Comparison of ENCODE assay signal across 8 cellular contexts in genomic region chr4:105145913-105146285, GRCh38. TPM values are rescaled to one million over a fixed set of nuclear protein-coding genes. Genes with fewer than 3 reads are reported as not detected.
DNase-seq lines count a peak whose midpoint lies in the region; ATAC-seq and TF ChIP-seq lines count a peak whose summit lies in the region.

No MANE protein-coding gene starts in this region.

- H3K4me3 Mint-ChIP-seq in CD14-positive monocyte, result peak overlapping the region; percentile 91 to 93

- peaks cover 33% of the 10 kb centered on the region for H3K79me2 ChIP-seq in osteoblast (ENCODE audit: insufficient read depth, low read length)

- peaks cover 51% of the 10 kb centered on the region for H3K4me1 Mint-ChIP-seq in CD14-positive monocyte

- H3K9me3 ChIP-seq in osteoblast (ENCODE audit: low read depth, low read length), result no peaks in the 10 kb centered on the region

- peaks cover 8% of the 10 kb centered on the region for H4K20me1 ChIP-seq in osteoblast (ENCODE audit: insufficient read depth, low read length)

- H3K27ac Mint-ChIP-seq in CD14-positive monocyte, result peak overlapping the region; percentile 99 to 100 (median 100)

- peaks cover 0 to 7% (median 0%) of the 10 kb centered on the region in 7 donors for H3K9me3 Mint-ChIP-seq in CD14-positive monocyte

- TF ChIP-seq CTCF in CD14-positive monocyte (IDR thresholded peaks at IDR 0.05) (no peak), fibroblast of mammary gland (conservative IDR thresholded peaks at IDR 0.05; ENCODE audit: control insufficient read depth, insufficient read depth, low read depth, low read length) (no peak), osteoblast (IDR thresholded peaks at IDR 0.05; ENCODE audit: extremely low read depth, low read depth, low read length) (no peak)

- H3K27me3 ChIP-seq in osteoblast (ENCODE audit: insufficient read depth, low read length), result no peaks in the 10 kb centered on the region

- H3K36me3 ChIP-seq in osteoblast (ENCODE audit: insufficient read depth, low read length), result no peaks in the 10 kb centered on the region

- DNase-seq in CD14-positive monocyte (ENCODE audit: low spot score) (no peak), HuH-7 (ENCODE audit: low spot score) (peak; percentile 6), fibroblast of mammary gland (ENCODE audit: low read depth) (no peak), osteoblast (ENCODE audit: insufficient read length, low spot score, missing footprints) (peak; percentile 72), NCI-H146 (lab: John Stamatoyannopoulos, UW) (no peak), SKM-1 (lab: John Stamatoyannopoulos, UW; ENCODE audit: unreplicated experiment) (no peak)
- peak; percentile 45 for DNase-seq in activated T-cell treated with anti-CD3 and anti-CD28 coated beads, Interleukin-2, amount 50 U/mL, for 1 hour

- peak overlapping the region; percentile 88 for H2AFZ ChIP-seq in osteoblast (ENCODE audit: low read length)

- peaks cover 0 to 2% (median 0%) of the 10 kb centered on the region in 3 donors for H3K27me3 Mint-ChIP-seq in CD14-positive monocyte (ENCODE audit: low read depth in 3 of 3)

- no peak overlapping the region for H3K27ac ChIP-seq in osteoblast (ENCODE audit: low read depth, low read length)

- intact Hi-C loops in CD14-positive monocyte (cut with micrococcal nuclease), result loop anchor here (5.0 to 10.0 kb wide), 5 partner anchors 36 to 329 kb away; partner anchors contain the start of gene PPA2 (in 1 of the 2)

- peak; percentile 26 for ATAC-seq in GM21447 (IDR thresholded peaks at IDR 0.05; ENCODE audit: unreplicated experiment)

- peaks cover 17% of the 10 kb centered on the region for H3K4me1 ChIP-seq in osteoblast (ENCODE audit: insufficient read depth, low read length)

- peak overlapping the region; percentile 58 for H3K4me3 ChIP-seq in fibroblast of mammary gland (ENCODE audit: control insufficient read depth, low read depth, low read length)
- H3K4me3 ChIP-seq in osteoblast (ENCODE audit: insufficient read depth, low read length), result peak overlapping the region; percentile 85

- H3K4me2 ChIP-seq in osteoblast (ENCODE audit: insufficient read depth, low read length), result peak overlapping the region; percentile 87

- peaks cover 7 to 18% of the 10 kb centered on the region in 2 donors for H3K36me3 Mint-ChIP-seq in CD14-positive monocyte

RNA-seq across cellular contexts. Expression of gene TET2, which starts 0.8 kb away (rescaled TPM):
- polyA plus RNA-seq in CD14-positive monocyte, result 10 to 100 TPM; 22.6 to 47.1 TPM
- 15.0 and 15.9 TPM in 2 replicates for total RNA-seq in osteoblast

Comparison
In these comparisons a context has a peak if more than half of its experiments do, and no peak if none do; other contexts are left out.
1. DNase-seq: peak in HuH-7 (single experiment), activated T-cell treated with anti-CD3 and anti-CD28 coated beads, Interleukin-2, amount 50 U/mL, for 1 hour (single experiment) and osteoblast (single experiment); none in CD14-positive monocyte (single experiment), fibroblast of mammary gland (single experiment), NCI-H146 (single experiment) and SKM-1 (single experiment).